In the genomic region with DNA sequence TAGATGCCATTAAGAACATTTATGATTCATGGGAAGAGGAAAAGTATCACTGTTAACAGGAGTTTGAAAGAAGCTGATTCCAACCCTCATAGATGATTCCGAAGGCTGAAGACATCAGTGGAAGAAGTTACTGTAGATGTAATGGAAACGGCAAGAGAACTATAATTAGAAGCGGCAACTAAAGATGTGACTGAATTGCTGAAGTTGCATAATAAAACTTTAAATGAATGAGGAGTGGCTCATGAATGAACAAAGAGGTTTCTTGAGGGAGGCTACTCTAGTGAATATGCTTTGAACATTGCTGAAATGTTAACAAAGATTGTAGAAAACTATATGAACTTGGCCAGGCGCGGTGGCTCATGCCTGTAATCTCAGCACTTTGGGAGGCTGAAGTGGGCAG, we compare ENCODE assay signal across 31 cellular contexts.
"Had no signal": no experiment of that assay in that cellular context is flagged by ENCODE, and none has a peak within 500 bp of the region (broad histone marks: within the 10 kb centered on the region; RNA-seq: fewer than 3 reads in every experiment).

No MANE protein-coding gene starts in this region.

- H3K4me1 ChIP-seq: left lung, lower lobe of right lung, neural progenitor cell, prostate gland, sigmoid colon, spleen, tibial nerve, vagina had no signal

- H3K27ac ChIP-seq: left lung, lower lobe of right lung, neural progenitor cell, neutrophil, ovary, prostate gland, sigmoid colon, spleen, tibial nerve, vagina had no signal

- ATAC-seq: left colon; left lung; lower lobe of right lung; natural killer cell; right cardiac atrium; stimulated activated effector memory CD8-positive, alpha-beta T cell treated with anti-CD3 and anti-CD28 coated beads, Interleukin-12 subunit alpha, Interleukin-12 subunit beta, amount 100 ng/mL, for 72 hours; stimulated activated naive CD8-positive, alpha-beta T cell treated with anti-CD3 and anti-CD28 coated beads, Interleukin-15, amount 100 ng/mL, for 72 hours had no signal

- H3K9me3 Mint-ChIP-seq: immature natural killer cell; naive B cell; natural killer cell; stimulated activated effector memory CD8-positive, alpha-beta T cell treated with anti-CD3 and anti-CD28 coated beads, Interleukin-12 subunit alpha, Interleukin-12 subunit beta, amount 100 ng/mL, for 72 hours; stimulated activated naive CD8-positive, alpha-beta T cell treated with anti-CD3 and anti-CD28 coated beads, Interleukin-15, amount 100 ng/mL, for 72 hours had no signal

- H3K27ac Mint-ChIP-seq: immature natural killer cell; mesothelial cell of epicardium; natural killer cell; nephron progenitor cell; neural progenitor cell; stimulated activated effector memory CD8-positive, alpha-beta T cell treated with anti-CD3 and anti-CD28 coated beads, Interleukin-12 subunit alpha, Interleukin-12 subunit beta, amount 100 ng/mL, for 72 hours; stimulated activated naive CD8-positive, alpha-beta T cell treated with anti-CD3 and anti-CD28 coated beads, Interleukin-15, amount 100 ng/mL, for 72 hours; type B pancreatic cell had no signal

- H3K4me2 ChIP-seq: neural progenitor cell had no signal

- H3K27me3 ChIP-seq: left lung, neural progenitor cell, neutrophil, ovary, sigmoid colon, spleen, tibial nerve, vagina had no signal

- H3K27me3 Mint-ChIP-seq: naive B cell; stimulated activated naive CD8-positive, alpha-beta T cell treated with anti-CD3 and anti-CD28 coated beads, Interleukin-15, amount 100 ng/mL, for 72 hours; type B pancreatic cell had no signal

- H3K4me3 ChIP-seq: left lung, lower lobe of right lung, neural progenitor cell, ovary, prostate gland, sigmoid colon, spleen, tibial nerve, vagina had no signal

- FAIRE-seq: islet of Langerhans, kidney, small intestine had no signal

- H3K4me1 Mint-ChIP-seq: naive B cell; natural killer cell; nephron progenitor cell; neural progenitor cell; stimulated activated effector memory CD8-positive, alpha-beta T cell treated with anti-CD3 and anti-CD28 coated beads, Interleukin-12 subunit alpha, Interleukin-12 subunit beta, amount 100 ng/mL, for 72 hours; stimulated activated naive CD8-positive, alpha-beta T cell treated with anti-CD3 and anti-CD28 coated beads, Interleukin-15, amount 100 ng/mL, for 72 hours had no signal

- H3K9me3 ChIP-seq: left lung, lower lobe of right lung, neutrophil, prostate gland, sigmoid colon, spleen, vagina had no signal

- DNase-seq: hypothalamus; immature natural killer cell; kidney; left colon; left lung; lower lobe of right lung; mammary epithelial cell; mesenchymal stem cell; naive B cell; natural killer cell; nephron progenitor cell; occipital lobe; ovary; retina; right cardiac atrium; sigmoid colon; small intestine; spleen; stimulated activated CD4-positive, alpha-beta T cell treated with anti-CD3 and anti-CD28 coated beads, Interleukin-4, amount 100 ng/mL, for 24 hours; stimulated activated naive CD4-positive, alpha-beta T cell; stimulated activated naive CD8-positive, alpha-beta T cell treated with anti-CD3 and anti-CD28 coated beads, Interleukin-15, amount 100 ng/mL, for 72 hours; substantia nigra had no signal

- H3K4me3 Mint-ChIP-seq: immature natural killer cell; mesothelial cell of epicardium; naive B cell; natural killer cell; nephron progenitor cell; neural progenitor cell; stimulated activated effector memory CD8-positive, alpha-beta T cell treated with anti-CD3 and anti-CD28 coated beads, Interleukin-12 subunit alpha, Interleukin-12 subunit beta, amount 100 ng/mL, for 72 hours; stimulated activated naive CD8-positive, alpha-beta T cell treated with anti-CD3 and anti-CD28 coated beads, Interleukin-15, amount 100 ng/mL, for 72 hours; type B pancreatic cell had no signal

- H3K36me3 ChIP-seq: ovary had no signal

- H2AFZ ChIP-seq: neural progenitor cell had no signal

- H3K9ac ChIP-seq: neural progenitor cell had no signal
